In the genomic region with DNA sequence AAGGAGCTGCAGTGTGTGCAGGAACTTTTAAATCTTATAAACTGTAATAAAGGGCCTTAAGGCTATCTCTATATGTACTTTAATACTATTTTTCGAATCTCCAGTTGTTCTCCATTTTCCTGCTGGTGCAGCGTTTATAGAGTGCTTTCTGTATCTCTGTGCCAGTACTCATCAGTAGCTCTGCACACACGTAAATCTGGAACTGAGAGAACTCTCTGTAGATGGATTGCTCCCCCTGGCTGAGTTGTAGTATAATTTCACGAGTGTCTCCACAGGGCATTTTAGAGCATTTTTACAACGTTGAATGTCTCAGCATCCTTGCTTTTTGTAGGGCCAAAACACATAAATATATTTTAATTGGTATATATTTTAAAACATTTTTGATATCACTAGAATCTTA, we compare ENCODE assay signal across 9 cellular contexts.
DNase-seq lines count a peak whose midpoint lies in the region; ATAC-seq and TF ChIP-seq lines count a peak whose summit lies in the region.
"Had no signal": no experiment of that assay in that cellular context is flagged by ENCODE, and none has a peak within 500 bp of the region (broad histone marks: within the 10 kb centered on the region; RNA-seq: fewer than 3 reads in every experiment).

No MANE protein-coding gene starts in this region.

- H3K4me3 Mint-ChIP-seq in chondrocyte (ENCODE audit: unreplicated experiment), result no peak overlapping the region

- H3K9me3 ChIP-seq in aorta (ENCODE audit: control insufficient read depth, low read length) (no peaks in the 10 kb centered on the region), MG63 (no peaks in the 10 kb centered on the region)
- H3K9me3 ChIP-seq: pancreas had no signal

- peak; percentile 29 for TF ChIP-seq CTCF in AG10803 (conservative IDR thresholded peaks at IDR 0.05; ENCODE audit: low read length)
- TF ChIP-seq CTCF in chondrocyte (IDR thresholded peaks at IDR 0.05), result peak; percentile 62

- CTCF ChIA-PET in HEK293T (lab: Yijun Ruan, JAX), result interaction anchor here (0.6 to 3.7 kb wide), 7 partner anchors 16 to 1543 kb away, joined by 3 to 31 read pairs (median 4); no protein-coding TSS in a partner anchor

- no peaks in the 10 kb centered on the region for H3K9me3 Mint-ChIP-seq in chondrocyte (ENCODE audit: low read depth)

- H3K27ac ChIP-seq in aorta (ENCODE audit: low read depth in 1 of 2, low read length in 2 of 2), result no peak overlapping the region
- H3K27ac ChIP-seq: pancreas had no signal

- H3K36me3 ChIP-seq in aorta (ENCODE audit: control insufficient read depth in 1 of 2, insufficient read depth in 2 of 2, low read length in 1 of 2), result no peaks in the 10 kb centered on the region
- no peaks in the 10 kb centered on the region for H3K36me3 ChIP-seq in MG63
- H3K36me3 ChIP-seq: pancreas had no signal

- DNase-seq in AG10803 (ENCODE audit: low read depth) (peak; percentile 1), HEK293T (ENCODE audit: extremely low spot score) (peak; percentile 59), NCI-H2196 treated with DMSO at 0.1 percent for 48 hours (lab: John Stamatoyannopoulos, UW; ENCODE audit: unreplicated experiment) (peak; percentile 19), chondrocyte (ENCODE audit: low spot score) (no peak), pons (ENCODE audit: low spot score) (peak; percentile 58), aorta (no peak), MG63 (no peak)
- no peak for DNase-seq in activated CD4-positive, alpha-beta T cell treated with anti-CD3 and anti-CD28 coated beads, Interleukin-2, amount 50 U/mL, for 1 hour
- DNase-seq: pancreas had no signal

- POLR2A ChIA-PET in HEK293T (lab: Yijun Ruan, JAX), result no interaction called here

- H3K4me3 ChIP-seq in AG10803 (ENCODE audit: low read length) (no peak overlapping the region), aorta (ENCODE audit: low read length in 2 of 2) (no peak overlapping the region), MG63 (no peak overlapping the region)
- H3K4me3 ChIP-seq: pancreas had no signal

- H3K36me3 Mint-ChIP-seq in chondrocyte (ENCODE audit: low read depth), result no peaks in the 10 kb centered on the region

- H3K27me3 ChIP-seq in aorta (ENCODE audit: control insufficient read depth in 1 of 2, insufficient read depth in 2 of 2, low read length in 1 of 2), result no peaks in the 10 kb centered on the region
- H3K27me3 ChIP-seq in MG63, result no peaks in the 10 kb centered on the region; the same call in 1 of the 2 replicates

- H3K27ac Mint-ChIP-seq in chondrocyte (ENCODE audit: unreplicated experiment), result no peak overlapping the region

- H3K27me3 Mint-ChIP-seq in chondrocyte (ENCODE audit: low read depth), result peaks cover 27% of the 10 kb centered on the region

- no peaks in the 10 kb centered on the region for H3K4me1 Mint-ChIP-seq in chondrocyte (ENCODE audit: low read depth)

- intact Hi-C loops in aorta (cut with DNase I), result no loop called here

- 18% methylated on average over 5 of the region's 5 CpGs for WGBS in aorta, 2 donors

- ATAC-seq in aorta (ENCODE audit: low FRiP score), result no peak

- H3K4me1 ChIP-seq in aorta (ENCODE audit: control insufficient read depth in 1 of 2, insufficient read depth in 2 of 2, low read length in 2 of 2), result no peaks in the 10 kb centered on the region
- H3K4me1 ChIP-seq: pancreas had no signal

TF ChIP-seq in HEK293T, 16 proteins besides CTCF, POLR2A, EP300 and RAD21:
- TF ChIP-seq TARDBP (IDR thresholded peaks at IDR 0.05) (no peak), BHLHE40 (IDR thresholded peaks at IDR 0.05; ENCODE audit: borderline replicate concordance) (no peak), L3MBTL2 (conservative IDR thresholded peaks at IDR 0.05) (no peak), ARNT (IDR thresholded peaks at IDR 0.05) (no peak), CTBP1 (IDR thresholded peaks at IDR 0.05; ENCODE audit: borderline replicate concordance) (no peak), LEF1 (IDR thresholded peaks at IDR 0.05; ENCODE audit: borderline replicate concordance) (no peak), ELF4 (IDR thresholded peaks at IDR 0.05) (no peak)

Comparison
In these comparisons a context has a peak if more than half of its experiments do, and no peak if none do; other contexts are left out.
1. DNase-seq: peak in AG10803 (single experiment), HEK293T (single experiment), NCI-H2196 treated with DMSO at 0.1 percent for 48 hours (single experiment) and pons (single experiment); none in chondrocyte (single experiment), aorta (0 of 2), activated CD4-positive, alpha-beta T cell treated with anti-CD3 and anti-CD28 coated beads, Interleukin-2, amount 50 U/mL, for 1 hour (single experiment) and MG63 (single experiment).